ENCODE assay signal across 8 cellular contexts in genomic region chr20:45415822-45416637, GRCh38. TPM values are rescaled to one million over a fixed set of nuclear protein-coding genes. Genes with fewer than 3 reads are reported as not detected.
A peak's percentile ranks its signal among the peaks of the same experiment; 100 is the strongest.
DNase-seq lines count a peak whose midpoint lies in the region; ATAC-seq and TF ChIP-seq lines count a peak whose summit lies in the region.

PIGT (plus strand) TSS chr20:45416141; CDS start chr20:45416157, 16 bp downstream.

- ATAC-seq in omental fat pad (ENCODE audit: low FRiP score): peak; percentile 83

- POLR2A ChIA-PET in HEK293T (lab: Yijun Ruan, JAX) (interaction anchor here (0.9 to 2.9 kb wide), 13 partner anchors 9 to 89 kb away, joined by 3 to 43 read pairs (median 5); partner anchors contain the start of gene SYS1), SK-N-SH (lab: Yijun Ruan, JAX) (interaction anchor here (0.7 to 1.9 kb wide), 7 partner anchors 8 to 445 kb away, joined by 3 to 7 read pairs (median 4); partner anchors contain the start of gene SYS1)

- peak within 1 kb of the TSS; percentile 92 for H3K4me3 Mint-ChIP-seq in activated naive CD4-positive, alpha-beta T cell treated with anti-CD3 and anti-CD28 coated beads, Interleukin-2, amount 10 ng/mL, durations not matched to agents 7 days and 5 days

- no peaks in the 10 kb centered on the region for H3K9me2 ChIP-seq in SK-N-SH

- TF ChIP-seq POLR2A in suprapubic skin (IDR thresholded peaks at IDR 0.05): peak in 1 of 2 donors; percentile 94

- no peak for TF ChIP-seq RAD21 in SK-N-SH (IDR thresholded peaks at IDR 0.05; ENCODE audit: low read length)

- peak within 1 kb of the TSS; percentile 90 for H3K9ac ChIP-seq in SK-N-SH

- under 1% methylated on average over 24 of the region's 52 CpGs for WGBS in SK-N-SH (ENCODE audit: low lambda C conversion rate)
- WGBS in suprapubic skin: 2% methylated on average over 17 of the region's 52 CpGs

- peaks cover 34% of the 10 kb centered on the region for H3K4me1 Mint-ChIP-seq in activated naive CD4-positive, alpha-beta T cell treated with anti-CD3 and anti-CD28 coated beads, Interleukin-2, amount 10 ng/mL, durations not matched to agents 7 days and 5 days

- H3K36me3 ChIP-seq in SK-N-SH (replicated peaks in 1 of 2; ENCODE audit: control insufficient read depth in 1 of 2, insufficient read depth in 2 of 2, low read length in 1 of 2) (peaks cover 10 to 31% of the 10 kb centered on the region in 2 experiments), suprapubic skin (peaks cover 27% of the 10 kb centered on the region)

- H3K79me2 ChIP-seq in SK-N-SH (ENCODE audit: insufficient read depth): peaks cover 24% of the 10 kb centered on the region

- peaks cover 3% of the 10 kb centered on the region for H3F3A ChIP-seq in SK-N-SH (replicated peaks; ENCODE audit: insufficient read depth)

- H3K27me3 ChIP-seq in SK-N-SH (ENCODE audit: insufficient read depth) (no peaks in the 10 kb centered on the region), suprapubic skin (no peaks in the 10 kb centered on the region)

- H3K4me3 ChIP-seq in SK-N-SH (ENCODE audit: low read depth in 2 of 2, low read length in 1 of 2) (peak within 1 kb of the TSS; percentile 74 to 100), suprapubic skin (peak within 1 kb of the TSS; percentile 80)

- CTCF ChIA-PET in HEK293T (lab: Yijun Ruan, JAX): interaction anchor here (0.5 to 1.1 kb wide), 2 partner anchors 21 to 93 kb away, joined by 3 to 5 read pairs; no protein-coding TSS in a partner anchor
- CTCF ChIA-PET in SK-N-SH (lab: Yijun Ruan, JAX): interaction anchor here (0.9 to 3.7 kb wide), 9 partner anchors 9 to 355 kb away, joined by 3 to 22 read pairs (median 4); no protein-coding TSS in a partner anchor
- CTCF ChIA-PET in activated naive CD4-positive, alpha-beta T cell treated with anti-CD3 and anti-CD28 coated beads, Interleukin-2, amount 10 ng/mL, durations not matched to agents 7 days and 5 days (lab: Charles Lee): interaction anchor here (1.0 to 2.3 kb wide), 6 partner anchors 9 to 97 kb away, joined by 3 to 17 read pairs (median 6); partner anchors contain the start of gene SYS1

- H2AFZ ChIP-seq in SK-N-SH (ENCODE audit: low read depth): peak within 1 kb of the TSS; percentile 96

- H3K9me3 ChIP-seq in SK-N-SH (no peaks in the 10 kb centered on the region), suprapubic skin (no peaks in the 10 kb centered on the region)

- TF ChIP-seq EP300 in SK-N-SH (IDR thresholded peaks at IDR 0.05; ENCODE audit: borderline replicate concordance in 1 of 2, low read depth in 1 of 2, low read length in 1 of 2) (no peak), suprapubic skin (IDR thresholded peaks at IDR 0.05) (no peak)

- DNase-seq in GM04503 (ENCODE audit: low read depth) (peak; percentile 42), HEK293T (ENCODE audit: extremely low spot score) (peak; percentile 88), NAMALWA (ENCODE audit: low spot score) (peak; percentile 94), SK-N-SH (peak; percentile 91), globus pallidus (ENCODE audit: low spot score) (peak; percentile 88), omental fat pad (ENCODE audit: low spot score) (peak; percentile 75), suprapubic skin (ENCODE audit: low spot score in 2 of 2) (peak; percentile 93 to 95)
- DNase-seq in activated naive CD4-positive, alpha-beta T cell treated with anti-CD3 and anti-CD28 coated beads, Interleukin-2, amount 10 ng/mL, durations not matched to agents 7 days and 5 days: peak; percentile 93

- no peaks in the 10 kb centered on the region for H4K20me1 ChIP-seq in SK-N-SH (ENCODE audit: insufficient read depth)

- peaks cover 23% of the 10 kb centered on the region for H3K36me3 Mint-ChIP-seq in activated naive CD4-positive, alpha-beta T cell treated with anti-CD3 and anti-CD28 coated beads, Interleukin-2, amount 10 ng/mL, durations not matched to agents 7 days and 5 days

- no peak for TF ChIP-seq CTCF in SK-N-SH (IDR thresholded peaks at IDR 0.05)
- TF ChIP-seq CTCF in omental fat pad (IDR thresholded peaks at IDR 0.05): no peak
- TF ChIP-seq CTCF in suprapubic skin (IDR thresholded peaks at IDR 0.05): no peak

- H3K4me1 ChIP-seq in SK-N-SH (ENCODE audit: control insufficient read depth in 1 of 2, insufficient read depth in 2 of 2, low read depth in 1 of 2, low read length in 1 of 2): peaks cover 6 to 7% of the 10 kb centered on the region in 2 experiments
- peaks cover 44% of the 10 kb centered on the region for H3K4me1 ChIP-seq in suprapubic skin

- H3K9me3 Mint-ChIP-seq in activated naive CD4-positive, alpha-beta T cell treated with anti-CD3 and anti-CD28 coated beads, Interleukin-2, amount 10 ng/mL, durations not matched to agents 7 days and 5 days: no peaks in the 10 kb centered on the region

- H3K27ac Mint-ChIP-seq in activated naive CD4-positive, alpha-beta T cell treated with anti-CD3 and anti-CD28 coated beads, Interleukin-2, amount 10 ng/mL, durations not matched to agents 7 days and 5 days: peak within 1 kb of the TSS; percentile 91

- H3K27ac ChIP-seq in SK-N-SH (ENCODE audit: low read depth in 2 of 2, low read length in 1 of 2) (peak within 1 kb of the TSS; percentile 52 to 81; a peak in 3 of 4 replicates), suprapubic skin (peak within 1 kb of the TSS; percentile 75)

- H3K27me3 Mint-ChIP-seq in activated naive CD4-positive, alpha-beta T cell treated with anti-CD3 and anti-CD28 coated beads, Interleukin-2, amount 10 ng/mL, durations not matched to agents 7 days and 5 days: peaks cover 3% of the 10 kb centered on the region

- H3K4me2 ChIP-seq in SK-N-SH: peak within 1 kb of the TSS; percentile 84

TF ChIP-seq in HEK293T, 16 proteins besides CTCF, POLR2A, EP300 and RAD21:
- TF ChIP-seq TARDBP (IDR thresholded peaks at IDR 0.05): no peak
- peak; percentile 88 for TF ChIP-seq ELF4 (IDR thresholded peaks at IDR 0.05)
- no peak for TF ChIP-seq FOXK2 (IDR thresholded peaks at IDR 0.05)
- TF ChIP-seq NFRKB (IDR thresholded peaks at IDR 0.05): peak; percentile 25; the same call in 1 of the 2 replicates
- no peak for TF ChIP-seq SUZ12 (IDR thresholded peaks at IDR 0.05)
- peak; percentile 91 for TF ChIP-seq L3MBTL2 (conservative IDR thresholded peaks at IDR 0.05)
- no peak for TF ChIP-seq CTBP1 (IDR thresholded peaks at IDR 0.05; ENCODE audit: borderline replicate concordance)
- no peak for TF ChIP-seq LEF1 (IDR thresholded peaks at IDR 0.05; ENCODE audit: borderline replicate concordance)
- no peak for TF ChIP-seq BHLHE40 (IDR thresholded peaks at IDR 0.05; ENCODE audit: borderline replicate concordance)
- no peak for TF ChIP-seq ZNF384 (IDR thresholded peaks at IDR 0.05)

TF ChIP-seq in SK-N-SH, 30 proteins besides CTCF, POLR2A, EP300 and RAD21 (continues in another document):
- TF ChIP-seq, protein P1, sequence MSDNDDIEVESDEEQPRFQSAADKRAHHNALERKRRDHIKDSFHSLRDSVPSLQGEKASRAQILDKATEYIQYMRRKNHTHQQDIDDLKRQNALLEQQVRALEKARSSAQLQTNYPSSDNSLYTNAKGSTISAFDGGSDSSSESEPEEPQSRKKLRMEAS (IDR thresholded peaks at IDR 0.05; ENCODE audit: low read depth): peak; percentile 68; the same call in 1 of the 2 replicates
- peak; percentile 96 for TF ChIP-seq POLR2AphosphoS5 (IDR thresholded peaks at IDR 0.05; ENCODE audit: low read depth, low read length)
- no peak; the same call in 1 of the 2 replicates for TF ChIP-seq TCF12 (IDR thresholded peaks at IDR 0.05)
- peak; percentile 95 for TF ChIP-seq YY1 (IDR thresholded peaks at IDR 0.05; ENCODE audit: low read depth)
- peak; percentile 96 for TF ChIP-seq GABPA (IDR thresholded peaks at IDR 0.05; ENCODE audit: low read depth)
- peak; percentile 97 for TF ChIP-seq ELF1 (IDR thresholded peaks at IDR 0.05)
- TF ChIP-seq MXI1 (IDR thresholded peaks at IDR 0.05; ENCODE audit: low read depth, low read length): peak; percentile 81
- TF ChIP-seq NRF1 (IDR thresholded peaks at IDR 0.05; ENCODE audit: low read depth, low read length): peak; percentile 81
- TF ChIP-seq IRF3 (IDR thresholded peaks at IDR 0.05; ENCODE audit: low read depth, low read length): peak; percentile 45; the same call in 1 of the 2 replicates
- TF ChIP-seq TAF1 (IDR thresholded peaks at IDR 0.05; ENCODE audit: borderline replicate concordance, low read depth, low read length): peak; percentile 64
- peak; percentile 14; the same call in 1 of the 2 replicates for TF ChIP-seq SMC3 (IDR thresholded peaks at IDR 0.05; ENCODE audit: low read depth, low read length)
- TF ChIP-seq RXRA (IDR thresholded peaks at IDR 0.05; ENCODE audit: borderline replicate concordance, low read depth): no peak
- TF ChIP-seq ZBTB33 (IDR thresholded peaks at IDR 0.05; ENCODE audit: borderline replicate concordance, low read depth): 0 out of 2 replicates have a peak, but pooled peaks have one; percentile 60
- TF ChIP-seq RCOR1 (IDR thresholded peaks at IDR 0.05; ENCODE audit: low read length): no peak
- TF ChIP-seq CHD2 (IDR thresholded peaks at IDR 0.05; ENCODE audit: low read length, partially characterized antibody): peak; percentile 82

RNA-seq across cellular contexts. Expression of gene PIGT, which starts in this region (rescaled TPM):
- 144 and 149 TPM in 2 replicates for polyA plus RNA-seq in SK-N-SH (2012; rRNA removed)
- 76.4 and 109 TPM in 2 replicates for polyA plus RNA-seq in SK-N-SH (2012; cell fraction: cytosol; rRNA removed)
- polyA plus RNA-seq in SK-N-SH (2012; cell fraction: nucleus; rRNA removed): 87.9 and 103 TPM in 2 replicates
- total RNA-seq in omental fat pad (10 to 100 TPM; 76.4 to 87.3 (median 83.5) TPM), suprapubic skin (10 to 100 TPM; 44.6 to 77.8 (median 51.8) TPM)

Comparison
In these comparisons a context has a peak if more than half of its experiments do, and no peak if none do; other contexts are left out.
1. Peak in every context shown above with its lines: DNase-seq, ATAC-seq, H3K4me3 ChIP-seq and H3K27ac ChIP-seq.
2. DNase-seq: peak in every context shown above with its lines; median percentile 94 in NAMALWA; 94 in suprapubic skin; 93 in activated naive CD4-positive, alpha-beta T cell treated with anti-CD3 and anti-CD28 coated beads, Interleukin-2, amount 10 ng/mL, durations not matched to agents 7 days and 5 days; 91 in SK-N-SH; 88 in HEK293T; 88 in globus pallidus; 75 in omental fat pad; 42 in GM04503.